ENCODE assay signal across 33 cellular contexts in the genomic region with DNA sequence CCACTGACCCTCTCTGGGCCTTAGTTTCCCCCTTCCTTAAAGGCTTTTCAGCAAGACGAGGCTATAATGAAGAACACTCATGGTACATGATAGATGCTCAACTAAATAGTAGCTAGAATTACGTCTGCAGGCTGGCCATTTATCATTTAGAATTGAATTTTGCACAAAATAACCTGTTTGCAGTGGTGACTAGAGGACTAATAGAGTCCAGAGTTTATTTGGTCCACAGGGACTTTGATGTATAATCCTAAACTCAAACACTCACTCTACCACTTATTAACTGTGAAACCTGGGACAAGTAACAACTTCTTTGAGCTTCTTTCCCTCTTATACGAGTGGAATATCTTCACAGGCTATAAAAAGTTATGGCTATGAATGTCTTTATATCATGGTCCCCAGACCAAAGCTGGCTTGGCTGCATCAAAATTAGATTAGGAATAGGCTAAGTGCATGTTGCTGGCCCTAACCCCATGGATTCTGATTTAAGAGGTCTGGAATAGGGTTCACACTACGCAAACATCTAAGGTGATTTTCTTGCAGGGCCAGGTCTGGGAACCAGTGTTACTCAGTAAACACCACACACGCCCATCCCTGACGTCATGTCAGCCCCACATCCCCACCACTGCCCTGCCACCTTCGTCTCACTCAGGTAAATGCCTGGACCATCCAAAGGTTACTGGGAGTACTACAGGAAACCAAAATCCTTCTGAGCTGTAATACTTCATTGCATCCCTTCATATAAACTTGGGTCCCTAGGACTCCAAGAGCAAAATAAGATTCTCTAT.
"Had no signal": no experiment of that assay in that cellular context is flagged by ENCODE, and none has a peak within 500 bp of the region (broad histone marks: within the 10 kb centered on the region; RNA-seq: fewer than 3 reads in every experiment).

No MANE protein-coding gene starts in this region.

- H3K9ac ChIP-seq: KMS-11 had no signal

- H3K27ac ChIP-seq: KMS-11 had no signal

- H3K27me3 ChIP-seq: MG63 had no signal

- H3K4me3 ChIP-seq: MG63 had no signal

- H3K9me3 ChIP-seq: MG63 had no signal

- DNase-seq: Karpas-422, Kasumi-1, MG63, MM.1S, MV-4-11, NCI-H1048, NCI-H1092, NCI-H1092 treated with DMSO at 0.1 percent for 48 hours, NCI-H1105, NCI-H1105 treated with DMSO at 0.1 percent for 48 hours, NCI-H1417, NCI-H1417 treated with DMSO at 0.1 percent for 48 hours, NCI-H1436, NCI-H1436 treated with DMSO at 0.1 percent for 48 hours, NCI-H146, NCI-H1694, NCI-H1694 treated with DMSO at 0.1 percent for 48 hours, NCI-H187, NCI-H187 treated with DMSO at 0.1 percent for 48 hours, NCI-H1930, NCI-H2029, NCI-H2029 treated with DMSO at 0.1 percent for 48 hours, NCI-H2081, NCI-H2081 treated with DMSO at 0.1 percent for 48 hours, NCI-H2107, NCI-H2227 treated with DMSO at 0.1 percent for 48 hours, NCI-H226, NCI-H345, NCI-H446, NCI-H446 treated with DMSO at 0.1 percent for 48 hours, NCI-H510A, NCI-H510A treated with DMSO at 0.1 percent for 48 hours had no signal

- H3K36me3 ChIP-seq: MG63 had no signal

- H3K4me2 ChIP-seq: KMS-11 had no signal
